In the genomic region with DNA sequence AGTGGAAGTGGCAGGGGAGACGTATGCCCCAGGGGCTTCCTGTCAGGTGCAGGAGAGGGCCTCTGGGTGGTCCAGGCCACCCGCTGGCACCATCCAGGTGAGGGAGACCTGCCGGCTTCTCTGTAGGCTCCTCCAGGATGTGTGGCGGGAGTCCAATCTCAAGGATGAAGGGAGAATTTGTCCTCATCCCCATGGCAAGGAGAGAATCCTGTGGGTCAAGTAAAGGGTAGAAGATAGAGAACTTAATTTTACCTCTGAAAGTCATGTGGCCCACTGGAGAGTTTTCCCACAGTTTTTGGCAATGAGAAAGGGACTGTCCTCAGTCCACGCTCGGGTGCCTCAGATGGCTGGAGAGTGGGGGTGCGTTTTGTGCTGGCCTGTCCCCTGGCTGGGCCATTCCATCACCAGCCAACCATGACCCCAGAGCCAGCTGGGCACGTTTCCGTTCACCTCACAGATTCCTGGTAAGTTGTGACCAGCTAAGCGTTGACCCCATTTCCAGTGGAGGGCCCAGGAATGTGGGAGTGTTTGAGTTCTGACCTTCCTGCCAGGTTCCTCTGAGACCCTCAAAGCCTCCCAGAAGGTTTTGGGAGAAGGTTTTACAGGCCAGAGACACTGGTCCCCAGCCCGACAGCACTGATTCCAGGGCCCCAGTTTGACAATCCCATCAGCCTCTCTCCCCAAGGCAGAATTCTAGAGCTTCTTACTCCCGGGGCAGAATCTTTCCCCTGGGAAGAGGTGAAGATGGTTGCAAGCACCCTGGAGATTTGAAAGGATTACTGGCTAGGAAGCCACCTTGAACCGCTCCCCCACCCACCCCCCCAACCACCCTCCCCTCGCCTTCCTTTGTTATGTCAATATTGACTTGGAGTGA, we compare ENCODE assay signal across 22 cellular contexts. TPM values are rescaled to one million over a fixed set of nuclear protein-coding genes. Genes with fewer than 3 reads are reported as not detected.
DNase-seq lines count a peak whose midpoint lies in the region; ATAC-seq, FAIRE-seq and TF ChIP-seq lines count a peak whose summit lies in the region.
"Had no signal": no experiment of that assay in that cellular context is flagged by ENCODE, and none has a peak within 500 bp of the region (broad histone marks: within the 10 kb centered on the region; RNA-seq: fewer than 3 reads in every experiment).

No MANE protein-coding gene starts in this region.

- POLR2A ChIA-PET in HCT116 (lab: Charles Lee), result interaction anchor here (1.1 kb wide), 1 partner anchor 18 kb away, joined by 3 read pairs; no protein-coding TSS in a partner anchor
- POLR2A ChIA-PET in GM12878 (lab: Charles Lee), result interaction anchor here (0.6 to 5.8 kb wide), 5 partner anchors 10 to 408 kb away, joined by 3 to 27 read pairs (median 3); no protein-coding TSS in a partner anchor

- DNase-seq in HCT116 (ENCODE audit: low read depth, low spot score) (no peak), GM12878 (ENCODE audit: low read depth, low spot score) (no peak), thyroid gland (peak; percentile 93 to 94)
- DNase-seq: activated CD4-positive, CD25-positive, alpha-beta regulatory T cell; activated naive CD8-positive, alpha-beta T cell treated with anti-CD3 and anti-CD28 coated beads, Interleukin-2, amount 10 ng/mL, durations not matched to agents 7 days and 5 days; activated T-cell treated with anti-CD3 and anti-CD28 coated beads, Interleukin-2, amount 50 U/mL, for 4 hours; foreskin fibroblast; mesenchymal stem cell; NCI-H187 treated with DMSO at 0.1 percent for 48 hours; NCI-H226; retina had no signal

- H3K4me3 ChIP-seq in HCT116 (replicated peaks in 1 of 2; ENCODE audit: low read depth in 1 of 2, low read length in 2 of 2), result no peak overlapping the region
- no peak overlapping the region for H3K4me3 ChIP-seq in GM12878
- H3K4me3 ChIP-seq in muscle layer of duodenum (ENCODE audit: low read depth in 1 of 2, low read length in 2 of 2), result peak overlapping the region in 1 of 2 donors; percentile 32
- H3K4me3 ChIP-seq in thyroid gland (replicated peaks in 1 of 3), result no peak overlapping the region
- H3K4me3 ChIP-seq: K562, upper lobe of left lung had no signal

- no peaks in the 10 kb centered on the region for H3K27me3 ChIP-seq in HCT116 (ENCODE audit: insufficient read depth, low read length)
- peaks cover 11 to 12% of the 10 kb centered on the region in 2 experiments; a peak in 3 of 4 replicates for H3K27me3 ChIP-seq in GM12878 (replicated peaks in 1 of 2; ENCODE audit: control insufficient read depth in 2 of 2, insufficient read depth in 2 of 2, low read length in 1 of 2)
- H3K27me3 ChIP-seq in muscle layer of duodenum (ENCODE audit: low read depth, low read length), result peaks cover 28% of the 10 kb centered on the region
- no peaks in the 10 kb centered on the region for H3K27me3 ChIP-seq in thyroid gland

- ATAC-seq in HCT116 (no peak), GM12878 (no peak), HG03135 (IDR thresholded peaks at IDR 0.05; ENCODE audit: unreplicated experiment) (no peak), GM21381 (IDR thresholded peaks at IDR 0.05; ENCODE audit: unreplicated experiment) (no peak), HG02884 (IDR thresholded peaks at IDR 0.05; ENCODE audit: unreplicated experiment) (no peak)
- ATAC-seq: activated T-cell treated with anti-CD3 and anti-CD28 coated beads, Interleukin-2, amount 50 U/mL, for 4 hours; stimulated activated memory B cell treated with anti-CD40 and anti-IgM and Interleukin-4, amounts not matched to agents 10 μg/mL and 1 μg/mL and 100 μg/mL, for 72 hours had no signal

- no peak for TF ChIP-seq POLR2A in HCT116 (IDR thresholded peaks at IDR 0.05; ENCODE audit: borderline replicate concordance, extremely low read depth, insufficient read depth, insufficient read length)
- no peak for TF ChIP-seq POLR2A in GM12878 (IDR thresholded peaks at IDR 0.05; ENCODE audit: low read depth, low read length)
- no peak for TF ChIP-seq POLR2A in thyroid gland (IDR thresholded peaks at IDR 0.05)

- TF ChIP-seq RAD21 in HCT116 (IDR thresholded peaks at IDR 0.05; ENCODE audit: low read depth) (no peak), GM12878 (IDR thresholded peaks at IDR 0.05; ENCODE audit: insufficient read depth, low read depth, low read length) (no peak)

- no peak for TF ChIP-seq CTCF in HCT116 (IDR thresholded peaks at IDR 0.05 in 2 of 3, conservative IDR thresholded peaks at IDR 0.05 in 1 of 3; ENCODE audit: borderline replicate concordance in 1 of 3, insufficient read depth in 1 of 3, low read depth in 2 of 3, low read length in 2 of 3)
- TF ChIP-seq CTCF in GM12878 (IDR thresholded peaks at IDR 0.05 in 2 of 3, conservative IDR thresholded peaks at IDR 0.05 in 1 of 3; ENCODE audit: control insufficient read depth in 2 of 3, extremely low read depth in 1 of 3, insufficient read depth in 1 of 3, low read depth in 3 of 3, low read length in 3 of 3), result no peak
- no peak for TF ChIP-seq CTCF in thyroid gland (IDR thresholded peaks at IDR 0.05)

- peaks cover 51% of the 10 kb centered on the region for H3K79me2 ChIP-seq in HCT116 (ENCODE audit: insufficient read depth, low read length)
- no peaks in the 10 kb centered on the region for H3K79me2 ChIP-seq in GM12878 (ENCODE audit: control insufficient read depth, insufficient read depth, low read length)

- in situ Hi-C loops in GM12878 (cut with MboI), result no loop called here

- H3K4me1 ChIP-seq in HCT116 (ENCODE audit: control insufficient read depth in 1 of 2, insufficient read depth in 2 of 2, low read length in 2 of 2), result peaks cover 67 to 86% of the 10 kb centered on the region in 2 experiments
- peaks cover 34% of the 10 kb centered on the region for H3K4me1 ChIP-seq in GM12878 (ENCODE audit: control insufficient read depth, insufficient read depth, low read length)
- H3K4me1 ChIP-seq in muscle layer of duodenum (ENCODE audit: control insufficient read depth in 1 of 2, insufficient read depth in 2 of 2, low read length in 2 of 2), result peaks cover 0 to 20% of the 10 kb centered on the region in 2 donors
- peaks cover 33 to 51% of the 10 kb centered on the region in 2 donors for H3K4me1 ChIP-seq in thyroid gland

- H3K36me3 ChIP-seq in HCT116 (ENCODE audit: control insufficient read depth in 1 of 2, insufficient read depth in 2 of 2, low read length in 2 of 2) (peaks cover 1% of the 10 kb centered on the region in 2 experiments; a peak in 2 of 4 replicates), GM12878 (ENCODE audit: control insufficient read depth in 2 of 2, insufficient read depth in 2 of 2, low read length in 1 of 2) (no peaks in the 10 kb centered on the region), muscle layer of duodenum (ENCODE audit: control insufficient read depth in 1 of 2, insufficient read depth in 2 of 2, low read length in 2 of 2) (no peaks in the 10 kb centered on the region), thyroid gland (no peaks in the 10 kb centered on the region)
- H3K36me3 ChIP-seq: upper lobe of left lung had no signal

- CTCF ChIA-PET in HCT116 (lab: Charles Lee) (interaction anchor here (0.7 to 5.8 kb wide), 5 partner anchors 9 to 127 kb away, joined by 3 to 73 read pairs (median 5); partner anchors contain the start of genes AP5B1, MUS81 and RELA), GM12878 (lab: Yijun Ruan, JAX) (interaction anchor here (5.8 to 5.9 kb wide), 2 partner anchors 9 to 28 kb away, joined by 35 to 62 read pairs; partner anchors contain the start of gene AP5B1)

- H3K9ac ChIP-seq in HCT116 (ENCODE audit: low read length) (no peak overlapping the region), GM12878 (ENCODE audit: control insufficient read depth, insufficient read depth, low read length) (no peak overlapping the region)

- H3K9me3 ChIP-seq in HCT116 (ENCODE audit: control insufficient read depth in 1 of 2, insufficient read depth in 1 of 2, low read depth in 1 of 2, low read length in 2 of 2) (no peaks in the 10 kb centered on the region), GM12878 (replicated peaks; ENCODE audit: control insufficient read depth, insufficient read depth, low read length) (no peaks in the 10 kb centered on the region), muscle layer of duodenum (ENCODE audit: control insufficient read depth in 1 of 2, low read length in 2 of 2) (no peaks in the 10 kb centered on the region), thyroid gland (no peaks in the 10 kb centered on the region)
- H3K9me3 ChIP-seq: upper lobe of left lung had no signal

- no peaks in the 10 kb centered on the region for H3K9me2 ChIP-seq in HCT116 (ENCODE audit: insufficient read depth)

- H4K20me1 ChIP-seq in HCT116 (ENCODE audit: insufficient read depth) (no peaks in the 10 kb centered on the region), GM12878 (ENCODE audit: control insufficient read depth, insufficient read depth) (no peaks in the 10 kb centered on the region)

- H3K4me2 ChIP-seq in HCT116 (ENCODE audit: low read length), result peak overlapping the region; percentile 94; the same call in 1 of the 2 replicates
- no peak overlapping the region for H3K4me2 ChIP-seq in GM12878 (ENCODE audit: control insufficient read depth, insufficient read depth)

- no peak for FAIRE-seq in GM12878 (lab: Jason Lieb, UNC)
- FAIRE-seq: colon, GM19239, K562 had no signal

- intact Hi-C loops in HCT116 (cut with micrococcal nuclease) (no loop called here), GM12878 (cut with micrococcal nuclease; ENCODE audit: unreplicated experiment) (no loop called here), thyroid gland (cut with DNase I) (no loop called here)

- RAD21 ChIA-PET in HCT116 (lab: Charles Lee; ENCODE audit: low non-redundant PET in 1 of 2, low total read pairs in 2 of 2, uncharacterized antibody in 2 of 2, unreplicated experiment in 2 of 2) (no interaction called here), GM12878 (lab: Charles Lee; ENCODE audit: unreplicated experiment) (interaction anchor here (1.3 to 2.8 kb wide), 6 partner anchors 10 to 151 kb away, joined by 3 to 24 read pairs (median 7); partner anchors contain the start of genes AP5B1, KAT5 and SIPA1)

- no peak overlapping the region for H3K27ac ChIP-seq in HCT116 (ENCODE audit: low read depth, low read length)
- no peak overlapping the region for H3K27ac ChIP-seq in GM12878 (ENCODE audit: control insufficient read depth, insufficient read depth)
- peak overlapping the region; percentile 59 for H3K27ac ChIP-seq in muscle layer of duodenum (ENCODE audit: low read length)
- peak overlapping the region; percentile 59 to 75 (median 70) for H3K27ac ChIP-seq in thyroid gland
- H3K27ac ChIP-seq: HL-60, upper lobe of left lung had no signal

- TF ChIP-seq EP300 in GM12878 (IDR thresholded peaks at IDR 0.05; ENCODE audit: borderline replicate concordance in 1 of 2, control insufficient read depth in 1 of 2, low read depth in 2 of 2, low read length in 2 of 2), result no peak

- BruUV-seq in HCT116 (replicated peaks; lab: Mats Ljungman, UMichigan) (no TSS peak), GM12878 (replicated peaks; lab: Mats Ljungman, UMichigan) (no TSS peak)

- 64% methylated on average over 14 of the region's 14 CpGs for WGBS in GM12878 (ENCODE audit: insufficient coverage, insufficient replicate concordance, low lambda C conversion rate, missing lambda C conversion rate)
- 46 to 47% methylated on average over 14 of the region's 14 CpGs for WGBS in thyroid gland, 2 donors

- SMC1A ChIA-PET in GM12878 (lab: Charles Lee; ENCODE audit: uncharacterized antibody, unreplicated experiment), result interaction anchor here (0.8 to 2.7 kb wide), 4 partner anchors 10 to 70 kb away, joined by 3 to 17 read pairs (median 3); no protein-coding TSS in a partner anchor

- H2AFZ ChIP-seq in HCT116 (ENCODE audit: low read depth, low read length, poor library complexity, severe bottlenecking) (no peak overlapping the region), GM12878 (ENCODE audit: control insufficient read depth, low read depth, low read length) (no peak overlapping the region)

RNA-seq across cellular contexts. Expression of gene OVOL1, which starts 2.6 kb away (rescaled TPM):
- 14.7 TPM for total RNA-seq in HCT116 (2021; ENCODE audit: unreplicated experiment)
- polyA plus RNA-seq in HCT116 (2012), result 14.2 and 16.3 TPM in 2 replicates
- total RNA-seq in GM12878 (2013; cell fraction: nucleolus; rRNA removed), result 1.3 and 2.3 TPM in 2 replicates
- total RNA-seq in GM12878 (2014; rRNA removed), result 0.11 TPM in 1 of 2 replicates, not detected in the other
- 0.04 TPM in 1 of 2 replicates, not detected in the other for total RNA-seq in GM12878 (2014; rRNA removed; fragmentation: Illumina TruSeq; extraction: Trizol)
- total RNA-seq in GM12878 (2021), result not detected in 2 replicates
- polyA plus RNA-seq in GM12878 (2011; ENCODE audit: low read depth), result not detected
- polyA plus RNA-seq in GM12878 (2011; rRNA removed), result 0.48 and 0.96 TPM in 2 replicates
- polyA plus RNA-seq in GM12878 (2011; cell fraction: cytosol; rRNA removed), result 1.3 and 1.5 TPM in 2 replicates
- polyA plus RNA-seq in GM12878 (2011; cell fraction: nucleus; rRNA removed), result 2.6 and 3.1 TPM in 2 replicates
- 0.09 and 0.27 TPM in 2 replicates for polyA plus RNA-seq in GM12878 (2012)
- polyA plus RNA-seq in GM12878 (2014; fragmentation: Illumina TruSeq; extraction: Trizol), result not detected in 2 replicates
- polyA plus RNA-seq in GM12878 (2014; fragmentation: Nextera tagmentation; extraction: Ambion mirVana), result not detected
- polyA plus RNA-seq in GM12878 (2014; rRNA removed), result 0.04 and 0.09 TPM in 2 replicates
- polyA plus RNA-seq in GM12878 (2016; fragmentation: Nextera tagmentation; extraction: Ambion mirVana), result not detected
- polyA minus RNA-seq in GM12878 (2011; rRNA and poly(A)+ RNA removed), result 1.2 and 2.4 TPM in 2 replicates
- polyA minus RNA-seq in GM12878 (2011; cell fraction: cytosol; rRNA and poly(A)+ RNA removed), result 0.31 and 0.53 TPM in 2 replicates
- polyA minus RNA-seq in GM12878 (2011; cell fraction: nucleus; rRNA and poly(A)+ RNA removed), result 1.8 and 1.9 TPM in 2 replicates
- total RNA-seq in thyroid gland, result 1 to 10 TPM; 1.1 to 6.6 (median 5.2) TPM
- total RNA-seq: SK-MEL-5 had no signal
- polyA plus RNA-seq: K562 had no signal

RNA-seq across cellular contexts. Expression of gene AP5B1, which starts 8.7 kb away (rescaled TPM):
- total RNA-seq in HCT116 (2021; ENCODE audit: unreplicated experiment) (19.5 TPM), GM12878 (2014; rRNA removed) (7.0 and 9.1 TPM in 2 replicates), GM12878 (2014; rRNA removed; fragmentation: Illumina TruSeq; extraction: Trizol) (2.3 and 2.7 TPM in 2 replicates), GM12878 (2021) (12.2 and 13.1 TPM in 2 replicates), thyroid gland (10 to 100 TPM; 21.8 to 43.2 (median 25.3) TPM)
- polyA plus RNA-seq in HCT116 (2012), result 10.5 and 11.1 TPM in 2 replicates
- 20.5 and 23.5 TPM in 2 replicates for total RNA-seq in GM12878 (2013; cell fraction: nucleolus; rRNA removed)
- polyA plus RNA-seq in GM12878 (2011; ENCODE audit: low read depth), result 3.1 TPM
- polyA plus RNA-seq in GM12878 (2011; rRNA removed) (3.0 and 4.7 TPM in 2 replicates), GM12878 (2014; fragmentation: Illumina TruSeq; extraction: Trizol) (1.4 and 1.9 TPM in 2 replicates), GM12878 (2014; fragmentation: Nextera tagmentation; extraction: Ambion mirVana) (under 1 TPM; 0.47 to 0.55 TPM), GM12878 (2014; rRNA removed) (7.6 and 8.2 TPM in 2 replicates), GM12878 (2016; fragmentation: Nextera tagmentation; extraction: Ambion mirVana) (1 to 10 TPM; 4.9 to 8.5 TPM)
- polyA plus RNA-seq in GM12878 (2011; cell fraction: cytosol; rRNA removed), result 7.1 and 9.5 TPM in 2 replicates
- polyA plus RNA-seq in GM12878 (2011; cell fraction: nucleus; rRNA removed), result 27.2 and 28.1 TPM in 2 replicates
- polyA plus RNA-seq in GM12878 (2012), result 5.8 and 5.9 TPM in 2 replicates
- 7.8 and 15.0 TPM in 2 replicates for polyA minus RNA-seq in GM12878 (2011; rRNA and poly(A)+ RNA removed)
- 7.2 and 7.9 TPM in 2 replicates for polyA minus RNA-seq in GM12878 (2011; cell fraction: cytosol; rRNA and poly(A)+ RNA removed)
- 15.8 and 21.7 TPM in 2 replicates for polyA minus RNA-seq in GM12878 (2011; cell fraction: nucleus; rRNA and poly(A)+ RNA removed)

RNA-seq across cellular contexts. Expression of gene SNX32, which starts 44.3 kb away (rescaled TPM):
- total RNA-seq in HCT116 (2021; ENCODE audit: unreplicated experiment), result not detected
- polyA plus RNA-seq in HCT116 (2012), result 0.20 and 0.39 TPM in 2 replicates
- total RNA-seq in GM12878 (2013; cell fraction: nucleolus; rRNA removed), result 0.51 and 0.54 TPM in 2 replicates
- total RNA-seq in GM12878 (2014; rRNA removed), result 0.11 and 0.54 TPM in 2 replicates
- not detected in 2 replicates for total RNA-seq in GM12878 (2014; rRNA removed; fragmentation: Illumina TruSeq; extraction: Trizol)
- 0.16 and 0.41 TPM in 2 replicates for total RNA-seq in GM12878 (2021)
- 0.96 TPM for polyA plus RNA-seq in GM12878 (2011; ENCODE audit: low read depth)
- polyA plus RNA-seq in GM12878 (2011; rRNA removed), result 0.05 TPM in 1 of 2 replicates, not detected in the other
- polyA plus RNA-seq in GM12878 (2011; cell fraction: cytosol; rRNA removed), result 0.08 and 0.10 TPM in 2 replicates
- polyA plus RNA-seq in GM12878 (2011; cell fraction: nucleus; rRNA removed), result 0.57 and 0.93 TPM in 2 replicates
- 1.5 TPM in 2 replicates for polyA plus RNA-seq in GM12878 (2012)
- 0.21 TPM in 1 of 2 replicates, not detected in the other for polyA plus RNA-seq in GM12878 (2014; fragmentation: Illumina TruSeq; extraction: Trizol)
- under 1 TPM; 0.04 to 0.06 TPM for polyA plus RNA-seq in GM12878 (2014; fragmentation: Nextera tagmentation; extraction: Ambion mirVana)
- 0.10 and 0.36 TPM in 2 replicates for polyA plus RNA-seq in GM12878 (2014; rRNA removed)
- 1 to 10 TPM in 1 of 2 experiments, under 1 TPM in 1; 0.67 to 1.5 TPM for polyA plus RNA-seq in GM12878 (2016; fragmentation: Nextera tagmentation; extraction: Ambion mirVana)
- not detected in 2 replicates for polyA minus RNA-seq in GM12878 (2011; rRNA and poly(A)+ RNA removed)
- not detected in 2 replicates for polyA minus RNA-seq in GM12878 (2011; cell fraction: cytosol; rRNA and poly(A)+ RNA removed)
- 0.19 and 0.24 TPM in 2 replicates for polyA minus RNA-seq in GM12878 (2011; cell fraction: nucleus; rRNA and poly(A)+ RNA removed)
- under 1 TPM in 1 of 4 donors, not detected in 3; 0.45 TPM for total RNA-seq in thyroid gland
- total RNA-seq: K562 had no signal

Comparison
In these comparisons a context has a peak if more than half of its experiments do, and no peak if none do; other contexts are left out.
1. DNase-seq: peak in thyroid gland (2 of 2); none in HCT116 (single experiment) and GM12878 (single experiment).
2. H3K27ac ChIP-seq: peak in muscle layer of duodenum (single experiment) and thyroid gland (3 of 3); none in HCT116 (single experiment) and GM12878 (single experiment).